In genomic region chr3:129597792-129598381, GRCh38 we compare ENCODE assay signal across 11 cellular contexts. TPM values are rescaled to one million over a fixed set of nuclear protein-coding genes. Genes with fewer than 3 reads are reported as not detected.
A peak's percentile ranks its signal among the peaks of the same experiment; 100 is the strongest.
DNase-seq lines count a peak whose midpoint lies in the region; ATAC-seq, FAIRE-seq and TF ChIP-seq lines count a peak whose summit lies in the region.
"Had no signal": no experiment of that assay in that cellular context is flagged by ENCODE, and none has a peak within 500 bp of the region (broad histone marks: within the 10 kb centered on the region; RNA-seq: fewer than 3 reads in every experiment).

No MANE protein-coding gene starts in this region.

- H3K18ac ChIP-seq in H1 (ENCODE audit: extremely low read depth, low read length): peak overlapping the region; percentile 51; the same call in 1 of the 2 replicates

- H3K4me1 Mint-ChIP-seq in neural progenitor cell: peaks cover 81% of the 10 kb centered on the region

- no peak overlapping the region for H2AFZ ChIP-seq in H1 (ENCODE audit: low read length)
- H2AFZ ChIP-seq in neural progenitor cell (replicated peaks): no peak overlapping the region

- peak overlapping the region; percentile 84 for H2BK12ac ChIP-seq in H1 (ENCODE audit: low read depth, low read length)

- H3K27ac ChIP-seq in AG04450 (ENCODE audit: low read depth, low read length): peak overlapping the region; percentile 94
- peak overlapping the region; percentile 40; the same call in 1 of the 2 replicates for H3K27ac ChIP-seq in HUES64 (ENCODE audit: low read depth, low read length)
- H3K27ac ChIP-seq in H1 (ENCODE audit: low read depth, low read length): no peak overlapping the region
- no peak overlapping the region for H3K27ac ChIP-seq in neural progenitor cell

- FAIRE-seq in H1 (lab: Jason Lieb, UNC): no peak

- H4K91ac ChIP-seq in H1 (replicated peaks; ENCODE audit: insufficient read length, low read length): peak overlapping the region; percentile 72

- H3K4me2 ChIP-seq in H1 (ENCODE audit: insufficient read depth in 1 of 2, low read depth in 2 of 2, low read length in 2 of 2) (no peak overlapping the region), neural progenitor cell (no peak overlapping the region)

- no peak for TF ChIP-seq RAD21 in H1 (IDR thresholded peaks at IDR 0.05 in 1 of 2, conservative IDR thresholded peaks at IDR 0.05 in 1 of 2; ENCODE audit: low read depth in 2 of 2, low read length in 2 of 2)

- H3K9me3 ChIP-seq in AG04450 (ENCODE audit: control insufficient read depth, insufficient read depth, low read length) (no peaks in the 10 kb centered on the region; the same call in 1 of the 2 replicates), HUES64 (ENCODE audit: insufficient read depth, low read depth, low read length) (no peaks in the 10 kb centered on the region), H1 (ENCODE audit: insufficient read depth in 2 of 2, low read depth in 1 of 2, low read length in 1 of 2) (no peaks in the 10 kb centered on the region), neural progenitor cell (ENCODE audit: low read depth) (no peaks in the 10 kb centered on the region)
- H3K9me3 ChIP-seq: Caco-2, MG63 had no signal

- H3K79me1 ChIP-seq in H1 (ENCODE audit: low read depth, low read length): peaks cover 6% of the 10 kb centered on the region

- H4K20me1 ChIP-seq in H1 (replicated peaks in 1 of 2; ENCODE audit: control insufficient read depth in 1 of 2, insufficient read depth in 2 of 2, low read length in 2 of 2): peaks cover 0 to 3% of the 10 kb centered on the region in 2 experiments
- peaks cover 13% of the 10 kb centered on the region for H4K20me1 ChIP-seq in neural progenitor cell (ENCODE audit: low read depth)

- 54% methylated on average over 12 of the region's 12 CpGs for WGBS in HUES64
- WGBS in H1 (ENCODE audit: extremely low coverage in 1 of 2, insufficient coverage in 1 of 2, insufficient read length in 1 of 2, insufficient replicate concordance in 2 of 2, low coverage in 1 of 2, low lambda C conversion rate in 2 of 2, missing lambda C conversion rate in 1 of 2), 2 experiments: 78% methylated on average over 12 of the region's 12 CpGs; no CpG with 5 or more reads in 1 of the 2 experiments

- peak overlapping the region; percentile 60; the same call in 1 of the 2 replicates for H2AK5ac ChIP-seq in H1 (ENCODE audit: low read depth, low read length)

- TF ChIP-seq CTCF in AG04450 (IDR thresholded peaks at IDR 0.05; ENCODE audit: low read depth, low read length): no peak
- no peak for TF ChIP-seq CTCF in H1 (IDR thresholded peaks at IDR 0.05; ENCODE audit: control extremely low read depth in 1 of 3, insufficient read depth in 1 of 3, low read depth in 1 of 3, low read length in 3 of 3)
- TF ChIP-seq CTCF in neural progenitor cell (IDR thresholded peaks at IDR 0.05): no peak

- H3K36me3 Mint-ChIP-seq in neural progenitor cell: no peaks in the 10 kb centered on the region

- H2BK5ac ChIP-seq in H1 (ENCODE audit: low read depth, low read length): 0 out of 2 replicates have a peak overlapping the region, but pooled peaks have one; percentile 52

- H3K4me1 ChIP-seq in HUES64 (ENCODE audit: insufficient read depth, low read length): peaks cover 66% of the 10 kb centered on the region
- peaks cover 17 to 68% (median 58%) of the 10 kb centered on the region in 4 experiments for H3K4me1 ChIP-seq in H1 (replicated peaks in 1 of 4; ENCODE audit: control insufficient read depth in 3 of 4, insufficient read depth in 4 of 4, low read length in 3 of 4)
- peaks cover 54% of the 10 kb centered on the region for H3K4me1 ChIP-seq in neural progenitor cell

- H3K36me3 ChIP-seq in HUES64 (ENCODE audit: insufficient read depth, low read length) (no peaks in the 10 kb centered on the region), H1 (ENCODE audit: control insufficient read depth in 2 of 4, insufficient read depth in 4 of 4, low read length in 3 of 4) (no peaks in the 10 kb centered on the region), neural progenitor cell (no peaks in the 10 kb centered on the region)

- POLR2A ChIA-PET in AG04450 (lab: Yijun Ruan, JAX): interaction anchor here (1.2 to 2.9 kb wide), 3 partner anchors 38 to 282 kb away, joined by 3 to 13 read pairs (median 12); partner anchors contain the start of genes IFT122 and MBD4
- POLR2A ChIA-PET in H1 (lab: Charles Lee; ENCODE audit: partially characterized antibody): interaction anchor here (1.2 to 2.7 kb wide), 5 partner anchors 9 to 61 kb away, joined by 3 to 17 read pairs (median 6); partner anchors contain the start of gene PLXND1

- H3K9ac ChIP-seq in HUES64 (ENCODE audit: low read depth, low read length) (0 out of 2 replicates have a peak overlapping the region, but pooled peaks have one; percentile 23), H1 (replicated peaks in 1 of 4; ENCODE audit: extremely low read depth in 1 of 4, low read depth in 3 of 4, low read length in 3 of 4) (no peak overlapping the region), neural progenitor cell (no peak overlapping the region)

- DNase-seq in AG04450 (ENCODE audit: low read depth, low spot score): no peak
- no peak for DNase-seq in H1 (ENCODE audit: low read depth in 1 of 2, low spot score in 2 of 2)
- DNase-seq in neural progenitor cell (ENCODE audit: low spot score): peak; percentile 53
- no peak for DNase-seq in COLO668 (lab: John Stamatoyannopoulos, UW; ENCODE audit: unreplicated experiment)
- no peak for DNase-seq in activated T-cell treated with anti-CD3 and anti-CD28 coated beads, Interleukin-2, amount 50 U/mL, for 48 hours
- no peak for DNase-seq in DMS79 (lab: John Stamatoyannopoulos, UW)
- DNase-seq: Caco-2 had no signal

- H3K4me3 Mint-ChIP-seq in neural progenitor cell: no peak overlapping the region

- no peak overlapping the region for H4K5ac ChIP-seq in H1 (ENCODE audit: insufficient read length, low read depth, low read length)

- H3K27me3 ChIP-seq in AG04450 (ENCODE audit: control insufficient read depth, insufficient read depth, low read length) (no peaks in the 10 kb centered on the region), HUES64 (ENCODE audit: insufficient read depth, low read length) (no peaks in the 10 kb centered on the region), H1 (replicated peaks in 1 of 4; ENCODE audit: control insufficient read depth in 3 of 4, extremely low read depth in 1 of 4, insufficient read depth in 3 of 4, low read length in 3 of 4) (no peaks in the 10 kb centered on the region), neural progenitor cell (no peaks in the 10 kb centered on the region)
- H3K27me3 ChIP-seq: MG63 had no signal

- no peaks in the 10 kb centered on the region for H3K9me3 Mint-ChIP-seq in neural progenitor cell

- peak overlapping the region; percentile 90 for H2BK20ac ChIP-seq in H1 (ENCODE audit: low read length)

- peaks cover 13% of the 10 kb centered on the region for H3K27me3 Mint-ChIP-seq in neural progenitor cell (ENCODE audit: insufficient read depth, low read depth)

- H3K56ac ChIP-seq in H1 (replicated peaks; ENCODE audit: insufficient read length, low read depth, low read length): no peak overlapping the region

- H3K4ac ChIP-seq in H1 (replicated peaks; ENCODE audit: insufficient read length, low read depth, low read length): no peak overlapping the region

- no peak overlapping the region for H4K8ac ChIP-seq in H1 (ENCODE audit: extremely low read depth, insufficient read depth, low read length)

- CTCF ChIA-PET in AG04450 (lab: Charles Lee) (interaction anchor here (2.0 kb wide), 1 partner anchor 108 kb away, joined by 11 read pairs; no protein-coding TSS in a partner anchor), H1 (lab: Charles Lee; ENCODE audit: partially characterized antibody) (interaction anchor here (1.2 to 1.6 kb wide), 2 partner anchors 227 to 344 kb away, joined by 4 to 6 read pairs; no protein-coding TSS in a partner anchor)

- H3F3A ChIP-seq in neural progenitor cell (ENCODE audit: low read depth): peaks cover 60% of the 10 kb centered on the region

- no peak overlapping the region for H3K4me3 ChIP-seq in AG04450 (ENCODE audit: low read depth, low read length)
- H3K4me3 ChIP-seq in HUES64 (ENCODE audit: low read length): no peak overlapping the region
- no peak overlapping the region for H3K4me3 ChIP-seq in H1 (ENCODE audit: extremely low read depth in 1 of 4, insufficient read depth in 2 of 4, low read depth in 3 of 4, low read length in 4 of 4)
- no peak overlapping the region for H3K4me3 ChIP-seq in neural progenitor cell
- H3K4me3 ChIP-seq: MG63 had no signal

- no peak for TF ChIP-seq POLR2A in H1 (IDR thresholded peaks at IDR 0.05; ENCODE audit: control extremely low read depth in 1 of 2, low read depth in 2 of 2, low read length in 2 of 2)

- ATAC-seq in HG03280 (IDR thresholded peaks at IDR 0.05; ENCODE audit: unreplicated experiment): no peak

- no peak overlapping the region for H2BK120ac ChIP-seq in H1 (replicated peaks; ENCODE audit: low read depth, low read length)

- H3K27ac Mint-ChIP-seq in neural progenitor cell: peak overlapping the region; percentile 84

- peak overlapping the region; percentile 97; the same call in 1 of the 2 replicates for H2BK15ac ChIP-seq in H1 (ENCODE audit: low read length)

- H3K14ac ChIP-seq in H1 (ENCODE audit: insufficient read length): no peak overlapping the region

- H3K23ac ChIP-seq in H1 (ENCODE audit: insufficient read length): no peak overlapping the region

- H3K79me2 ChIP-seq in H1 (ENCODE audit: control insufficient read depth in 1 of 2, insufficient read depth in 2 of 2, low read length in 2 of 2): peaks cover 0 to 24% of the 10 kb centered on the region in 2 experiments; a peak in 2 of 4 replicates
- H3K79me2 ChIP-seq in neural progenitor cell (ENCODE audit: low read depth): no peaks in the 10 kb centered on the region

- H3K23me2 ChIP-seq in H1 (ENCODE audit: low read depth, low read length): no peaks in the 10 kb centered on the region; the same call in 1 of the 2 replicates

- no peak for TF ChIP-seq EP300 in H1 (IDR thresholded peaks at IDR 0.05; ENCODE audit: borderline replicate concordance in 1 of 2, low read depth in 2 of 2, low read length in 2 of 2)

RNA-seq across cellular contexts. Expression of gene PLXND1, which starts 8.6 kb away (rescaled TPM):
- 37.1 and 47.7 TPM in 2 replicates for polyA plus RNA-seq in AG04450 (2011; rRNA removed)
- 40.1 and 54.9 TPM in 2 replicates for polyA minus RNA-seq in AG04450 (2011; rRNA and poly(A)+ RNA removed)
- polyA plus RNA-seq in HUES64 (2013, experiment 1 of 2): 33.5 TPM
- 48.6 TPM for polyA plus RNA-seq in HUES64 (2013, experiment 2 of 2)
- total RNA-seq in H1 (2021; fragmentation: NEBNext Ultra II Directional; extraction: Animal tissue kit (Norgen Biotek cat#: 25700)): 60.2 and 66.4 TPM in 2 replicates
- 17.7 and 21.7 TPM in 2 replicates for polyA plus RNA-seq in H1 (2011; rRNA removed)
- 18.6 TPM for polyA plus RNA-seq in H1 (2011; cell fraction: cytosol; rRNA removed)
- polyA plus RNA-seq in H1 (2011; cell fraction: nucleus; rRNA removed): 82.4 TPM
- polyA plus RNA-seq in H1 (2012, experiment 1 of 2): 31.8 to 69.1 TPM (median 54.8 TPM) in 4 replicates
- polyA plus RNA-seq in H1 (2012, experiment 2 of 2): 41.9 TPM
- polyA plus RNA-seq in H1 (2013, experiment 1 of 2): 103 TPM
- polyA plus RNA-seq in H1 (2013, experiment 2 of 2): 99.8 TPM
- 28.1 and 28.5 TPM in 2 replicates for polyA minus RNA-seq in H1 (2011; rRNA and poly(A)+ RNA removed)
- 23.0 TPM for polyA minus RNA-seq in H1 (2011; cell fraction: cytosol; rRNA and poly(A)+ RNA removed)
- polyA minus RNA-seq in H1 (2011; cell fraction: nucleus; rRNA and poly(A)+ RNA removed): 22.9 TPM
- 9.0 and 12.9 TPM in 2 replicates for total RNA-seq in neural progenitor cell (ENCODE audit: low replicate concordance)

RNA-seq across cellular contexts. Expression of gene H1-8, which starts 54.9 kb away (rescaled TPM):
- polyA plus RNA-seq in AG04450 (2011; rRNA removed) (not detected in 2 replicates), H1 (2011; rRNA removed) (not detected in 2 replicates)
- polyA minus RNA-seq in AG04450 (2011; rRNA and poly(A)+ RNA removed): not detected in 2 replicates
- polyA plus RNA-seq in HUES64 (2013, experiment 1 of 2): not detected
- not detected for polyA plus RNA-seq in HUES64 (2013, experiment 2 of 2)
- total RNA-seq in H1 (2021; fragmentation: NEBNext Ultra II Directional; extraction: Animal tissue kit (Norgen Biotek cat#: 25700)): not detected in 2 replicates
- not detected for polyA plus RNA-seq in H1 (2011; cell fraction: cytosol; rRNA removed)
- not detected for polyA plus RNA-seq in H1 (2011; cell fraction: nucleus; rRNA removed)
- polyA plus RNA-seq in H1 (2012, experiment 1 of 2): not detected in 4 replicates
- polyA plus RNA-seq in H1 (2012, experiment 2 of 2): not detected
- polyA plus RNA-seq in H1 (2013, experiment 1 of 2): not detected
- polyA plus RNA-seq in H1 (2013, experiment 2 of 2): not detected
- polyA minus RNA-seq in H1 (2011; rRNA and poly(A)+ RNA removed): not detected in 2 replicates
- polyA minus RNA-seq in H1 (2011; cell fraction: cytosol; rRNA and poly(A)+ RNA removed): not detected
- polyA minus RNA-seq in H1 (2011; cell fraction: nucleus; rRNA and poly(A)+ RNA removed): not detected
- total RNA-seq in neural progenitor cell (ENCODE audit: low replicate concordance): not detected in 2 replicates
- total RNA-seq: Caco-2, myocyte had no signal

Comparison
In these comparisons a context has a peak if more than half of its experiments do, and no peak if none do; other contexts are left out.
1. H3K27ac ChIP-seq: peak in AG04450 (single experiment) and HUES64 (single experiment); none in H1 (single experiment) and neural progenitor cell (single experiment).